2 cellular contexts compared by ENCODE assay signal in the genomic region with DNA sequence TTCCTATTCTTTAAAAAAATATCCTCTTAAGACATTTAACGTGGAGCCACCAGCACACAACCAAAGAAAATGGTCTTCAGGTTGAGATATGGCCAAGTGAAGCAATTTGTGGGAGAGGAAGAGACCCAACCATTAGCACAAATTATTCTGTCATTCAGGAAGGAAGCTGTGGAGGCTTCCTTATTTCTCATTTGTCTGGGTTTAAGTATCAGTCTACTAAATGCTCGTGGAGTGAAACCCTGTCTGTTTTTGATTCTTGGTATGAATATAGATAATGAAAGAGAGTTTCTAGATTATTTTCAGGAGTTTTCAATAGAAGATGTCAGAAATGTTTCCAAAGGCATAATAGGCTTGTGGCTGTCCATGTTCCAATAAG.
TF ChIP-seq lines count a peak whose summit lies in the region.

No MANE protein-coding gene starts in this region.

TF ChIP-seq in SK-N-SH, 30 proteins besides CTCF, POLR2A, EP300 and RAD21 (continued from another document):
- TF ChIP-seq, protein P1, sequence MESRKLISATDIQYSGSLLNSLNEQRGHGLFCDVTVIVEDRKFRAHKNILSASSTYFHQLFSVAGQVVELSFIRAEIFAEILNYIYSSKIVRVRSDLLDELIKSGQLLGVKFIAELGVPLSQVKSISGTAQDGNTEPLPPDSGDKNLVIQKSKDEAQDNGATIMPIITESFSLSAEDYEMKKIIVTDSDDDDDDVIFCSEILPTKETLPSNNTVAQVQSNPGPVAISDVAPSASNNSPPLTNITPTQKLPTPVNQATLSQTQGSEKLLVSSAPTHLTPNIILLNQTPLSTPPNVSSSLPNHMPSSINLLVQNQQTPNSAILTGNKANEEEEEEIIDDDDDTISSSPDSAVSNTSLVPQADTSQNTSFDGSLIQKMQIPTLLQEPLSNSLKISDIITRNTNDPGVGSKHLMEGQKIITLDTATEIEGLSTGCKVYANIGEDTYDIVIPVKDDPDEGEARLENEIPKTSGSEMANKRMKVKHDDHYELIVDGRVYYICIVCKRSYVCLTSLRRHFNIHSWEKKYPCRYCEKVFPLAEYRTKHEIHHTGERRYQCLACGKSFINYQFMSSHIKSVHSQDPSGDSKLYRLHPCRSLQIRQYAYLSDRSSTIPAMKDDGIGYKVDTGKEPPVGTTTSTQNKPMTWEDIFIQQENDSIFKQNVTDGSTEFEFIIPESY (IDR thresholded peaks at IDR 0.05; ENCODE audit: borderline replicate concordance, low read depth): no peak
- TF ChIP-seq, protein P2, sequence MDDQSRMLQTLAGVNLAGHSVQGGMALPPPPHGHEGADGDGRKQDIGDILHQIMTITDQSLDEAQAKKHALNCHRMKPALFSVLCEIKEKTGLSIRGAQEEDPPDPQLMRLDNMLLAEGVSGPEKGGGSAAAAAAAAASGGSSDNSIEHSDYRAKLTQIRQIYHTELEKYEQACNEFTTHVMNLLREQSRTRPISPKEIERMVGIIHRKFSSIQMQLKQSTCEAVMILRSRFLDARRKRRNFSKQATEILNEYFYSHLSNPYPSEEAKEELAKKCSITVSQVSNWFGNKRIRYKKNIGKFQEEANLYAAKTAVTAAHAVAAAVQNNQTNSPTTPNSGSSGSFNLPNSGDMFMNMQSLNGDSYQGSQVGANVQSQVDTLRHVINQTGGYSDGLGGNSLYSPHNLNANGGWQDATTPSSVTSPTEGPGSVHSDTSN (IDR thresholded peaks at IDR 0.05): no peak
- no peak for TF ChIP-seq IRF3 (IDR thresholded peaks at IDR 0.05; ENCODE audit: low read depth, low read length)
- TF ChIP-seq RXRA (IDR thresholded peaks at IDR 0.05; ENCODE audit: borderline replicate concordance, low read depth): no peak
- TF ChIP-seq REST (IDR thresholded peaks at IDR 0.05; ENCODE audit: low read depth, low read length): no peak
- TF ChIP-seq, protein P3, sequence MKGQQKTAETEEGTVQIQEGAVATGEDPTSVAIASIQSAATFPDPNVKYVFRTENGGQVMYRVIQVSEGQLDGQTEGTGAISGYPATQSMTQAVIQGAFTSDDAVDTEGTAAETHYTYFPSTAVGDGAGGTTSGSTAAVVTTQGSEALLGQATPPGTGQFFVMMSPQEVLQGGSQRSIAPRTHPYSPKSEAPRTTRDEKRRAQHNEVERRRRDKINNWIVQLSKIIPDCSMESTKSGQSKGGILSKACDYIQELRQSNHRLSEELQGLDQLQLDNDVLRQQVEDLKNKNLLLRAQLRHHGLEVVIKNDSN (IDR thresholded peaks at IDR 0.05; ENCODE audit: borderline replicate concordance, low read depth): no peak
- TF ChIP-seq MEF2A (IDR thresholded peaks at IDR 0.05; ENCODE audit: borderline replicate concordance, low read depth): no peak
- no peak for TF ChIP-seq SIN3A (IDR thresholded peaks at IDR 0.05; ENCODE audit: borderline replicate concordance, low read depth, low read length)

TF ChIP-seq in SK-N-SH treated with all-trans-retinoic acid at 6 μM for 48 hours, 23 proteins besides CTCF, POLR2A, EP300 and RAD21 (continued from another document):
- TF ChIP-seq CSRNP3 (CRISPR knock-in tag; IDR thresholded peaks at IDR 0.05): no peak
- no peak for TF ChIP-seq OSR1 (CRISPR knock-in tag; IDR thresholded peaks at IDR 0.05)
- TF ChIP-seq PPARA (CRISPR knock-in tag; IDR thresholded peaks at IDR 0.05; ENCODE audit: borderline replicate concordance): no peak
- TF ChIP-seq, protein P4, sequence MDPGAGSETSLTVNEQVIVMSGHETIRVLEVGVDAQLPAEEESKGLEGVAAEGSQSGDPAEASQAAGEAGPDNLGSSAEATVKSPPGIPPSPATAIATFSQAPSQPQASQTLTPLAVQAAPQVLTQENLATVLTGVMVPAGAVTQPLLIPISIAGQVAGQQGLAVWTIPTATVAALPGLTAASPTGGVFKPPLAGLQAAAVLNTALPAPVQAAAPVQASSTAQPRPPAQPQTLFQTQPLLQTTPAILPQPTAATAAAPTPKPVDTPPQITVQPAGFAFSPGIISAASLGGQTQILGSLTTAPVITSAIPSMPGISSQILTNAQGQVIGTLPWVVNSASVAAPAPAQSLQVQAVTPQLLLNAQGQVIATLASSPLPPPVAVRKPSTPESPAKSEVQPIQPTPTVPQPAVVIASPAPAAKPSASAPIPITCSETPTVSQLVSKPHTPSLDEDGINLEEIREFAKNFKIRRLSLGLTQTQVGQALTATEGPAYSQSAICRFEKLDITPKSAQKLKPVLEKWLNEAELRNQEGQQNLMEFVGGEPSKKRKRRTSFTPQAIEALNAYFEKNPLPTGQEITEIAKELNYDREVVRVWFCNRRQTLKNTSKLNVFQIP (CRISPR knock-in tag; IDR thresholded peaks at IDR 0.05; ENCODE audit: borderline replicate concordance, low read depth): no peak
- TF ChIP-seq ZNF8 (CRISPR knock-in tag; IDR thresholded peaks at IDR 0.05): no peak
- no peak for TF ChIP-seq GLIS3 (CRISPR knock-in tag; IDR thresholded peaks at IDR 0.05)
- no peak for TF ChIP-seq RARB (CRISPR knock-in tag; IDR thresholded peaks at IDR 0.05)
- no peak for TF ChIP-seq TCF4 (CRISPR knock-in tag; IDR thresholded peaks at IDR 0.05; ENCODE audit: borderline replicate concordance)
- TF ChIP-seq PATZ1 (CRISPR knock-in tag; IDR thresholded peaks at IDR 0.05; ENCODE audit: borderline replicate concordance): no peak
- TF ChIP-seq ZNF70 (CRISPR knock-in tag; IDR thresholded peaks at IDR 0.05): no peak
- no peak for TF ChIP-seq ARNTL (CRISPR knock-in tag; IDR thresholded peaks at IDR 0.05; ENCODE audit: borderline replicate concordance, low read depth)
- no peak for TF ChIP-seq ZC3H10 (CRISPR knock-in tag; IDR thresholded peaks at IDR 0.05)
- TF ChIP-seq BACH2 (CRISPR knock-in tag; IDR thresholded peaks at IDR 0.05; ENCODE audit: borderline replicate concordance): no peak
